16 cellular contexts compared by ENCODE assay signal in the genomic region with DNA sequence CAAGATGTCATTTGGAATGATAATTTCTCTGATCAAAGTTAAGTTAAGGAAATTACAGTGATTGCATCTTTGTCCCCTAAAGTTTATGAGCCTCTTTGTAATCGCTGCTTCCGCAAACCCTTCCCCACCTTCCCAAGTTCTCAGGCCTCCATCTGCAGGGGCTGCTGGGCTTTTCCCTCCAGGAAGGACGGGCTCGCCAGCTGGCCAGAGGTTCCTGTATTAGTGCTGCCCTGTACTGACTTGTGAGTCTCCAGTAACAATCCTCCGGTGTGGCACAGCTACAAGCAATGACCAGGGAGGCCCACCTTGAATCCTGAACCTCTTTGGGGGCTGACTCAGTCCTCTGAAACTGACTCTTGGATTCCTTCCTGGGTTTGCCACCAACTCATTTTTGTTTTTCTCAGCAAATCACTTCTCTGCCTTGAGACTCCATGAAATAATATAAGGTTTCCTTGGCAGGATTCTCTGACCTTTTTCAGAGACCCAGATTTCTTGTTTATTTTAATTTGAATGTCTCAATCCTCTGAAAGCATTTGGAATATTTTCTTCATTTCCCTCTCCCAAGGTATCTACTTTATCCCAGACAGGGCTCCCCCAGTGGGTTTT.
A peak's percentile ranks its signal among the peaks of the same experiment; 100 is the strongest.
DNase-seq lines count a peak whose midpoint lies in the region; ATAC-seq and TF ChIP-seq lines count a peak whose summit lies in the region.
"Had no signal": no experiment of that assay in that cellular context is flagged by ENCODE, and none has a peak within 500 bp of the region (broad histone marks: within the 10 kb centered on the region; RNA-seq: fewer than 3 reads in every experiment).

No MANE protein-coding gene starts in this region.

- ATAC-seq in effector memory CD8-positive, alpha-beta T cell (replicated peaks) = no peak
- ATAC-seq: gastrocnemius medialis, left lobe of liver had no signal

- DNase-seq in ascending aorta (ENCODE audit: low spot score in 2 of 2) (no peak), hepatocyte (ENCODE audit: low spot score) (no peak), sigmoid colon (peak; percentile 71), Ammon's horn (ENCODE audit: low spot score) (no peak), erythroblast (lab: John Stamatoyannopoulos, UW) (no peak), amniotic stem cell (lab: John Stamatoyannopoulos, UW) (no peak)
- no peak for DNase-seq in effector memory CD8-positive, alpha-beta T cell
- DNase-seq: ACHN; activated CD4-positive, alpha-beta T cell treated with anti-CD3 and anti-CD28 coated beads, Interleukin-2, amount 10 ng/mL, durations not matched to agents 7 days and 5 days; activated effector memory CD4-positive, alpha-beta T cell treated with Interleukin-2 at 50 U/mL for 16 hours; gastrocnemius medialis; NCI-H345; OCI-M1 had no signal

- no peaks in the 10 kb centered on the region for H3K27me3 Mint-ChIP-seq in effector memory CD8-positive, alpha-beta T cell
- H3K27me3 Mint-ChIP-seq: activated CD4-positive, alpha-beta T cell treated with anti-CD3 and anti-CD28 coated beads, Interleukin-2, amount 10 ng/mL, durations not matched to agents 7 days and 5 days had no signal

- no peaks in the 10 kb centered on the region for H3K27me3 ChIP-seq in ACC112 (ENCODE audit: insufficient read depth, low read length)
- no peaks in the 10 kb centered on the region for H3K27me3 ChIP-seq in ascending aorta
- no peaks in the 10 kb centered on the region for H3K27me3 ChIP-seq in hepatocyte
- no peaks in the 10 kb centered on the region for H3K27me3 ChIP-seq in sigmoid colon
- H3K27me3 ChIP-seq: gastrocnemius medialis, tibial nerve had no signal

- H3K36me3 ChIP-seq in ACC112 (ENCODE audit: insufficient read depth, low read length) = no peaks in the 10 kb centered on the region
- no peaks in the 10 kb centered on the region for H3K36me3 ChIP-seq in ascending aorta
- H3K36me3 ChIP-seq in hepatocyte (replicated peaks; ENCODE audit: insufficient read depth, low read depth) = no peaks in the 10 kb centered on the region
- no peaks in the 10 kb centered on the region for H3K36me3 ChIP-seq in sigmoid colon
- H3K36me3 ChIP-seq: gastrocnemius medialis, tibial nerve had no signal

- no peaks in the 10 kb centered on the region for H3K9me3 ChIP-seq in ascending aorta
- H3K9me3 ChIP-seq in hepatocyte (ENCODE audit: low read depth) = no peaks in the 10 kb centered on the region
- H3K9me3 ChIP-seq in sigmoid colon = no peaks in the 10 kb centered on the region
- H3K9me3 ChIP-seq: gastrocnemius medialis, tibial nerve had no signal

- intact Hi-C loops in ascending aorta (cut with DNase I) (loop anchor here (2.0 to 5.0 kb wide), 3 partner anchors 17 to 153 kb away; no protein-coding TSS in a partner anchor), sigmoid colon (cut with DNase I) (loop anchor here (5.0 to 10.0 kb wide), 4 partner anchors 53 to 398 kb away; a partner anchor contains a TSS)

- H3K4me1 ChIP-seq in ACC112 (ENCODE audit: control insufficient read depth, insufficient read depth, low read length, unreplicated experiment) = peaks cover 65% of the 10 kb centered on the region
- peaks cover 22 to 67% of the 10 kb centered on the region in 2 donors for H3K4me1 ChIP-seq in ascending aorta
- H3K4me1 ChIP-seq in hepatocyte (ENCODE audit: insufficient read depth) = peaks cover 60% of the 10 kb centered on the region
- peaks cover 0 to 92% (median 73%) of the 10 kb centered on the region in 4 donors for H3K4me1 ChIP-seq in sigmoid colon

- no peaks in the 10 kb centered on the region for H3K36me3 Mint-ChIP-seq in effector memory CD8-positive, alpha-beta T cell (ENCODE audit: insufficient read depth)

- no peak overlapping the region for H2AFZ ChIP-seq in ACC112 (ENCODE audit: low read length, unreplicated experiment)
- no peak overlapping the region for H2AFZ ChIP-seq in hepatocyte

- TF ChIP-seq EP300 in sigmoid colon (IDR thresholded peaks at IDR 0.05) = no peak

- H3K9me2 ChIP-seq in hepatocyte (replicated peaks; ENCODE audit: insufficient read depth) = no peaks in the 10 kb centered on the region

- peaks cover 0 to 3% of the 10 kb centered on the region in 2 donors for H3K4me1 Mint-ChIP-seq in effector memory CD8-positive, alpha-beta T cell (ENCODE audit: low read depth in 2 of 2)
- H3K4me1 Mint-ChIP-seq: activated CD4-positive, alpha-beta T cell treated with anti-CD3 and anti-CD28 coated beads, Interleukin-2, amount 10 ng/mL, durations not matched to agents 7 days and 5 days had no signal

- whole genome bisulfite sequencing in hepatocyte (ENCODE audit: low lambda C conversion rate, missing lambda C conversion rate) = 79% methylated on average over 5 of the region's 5 CpGs
- 74 to 83% methylated on average over 5 of the region's 5 CpGs for WGBS in sigmoid colon, 2 donors

- H3K4me3 ChIP-seq in ACC112 (ENCODE audit: low read depth, low read length) (no peak overlapping the region), ascending aorta (no peak overlapping the region), hepatocyte (no peak overlapping the region), sigmoid colon (no peak overlapping the region)
- H3K4me3 ChIP-seq: gastrocnemius medialis, tibial nerve had no signal

- H3K4me2 ChIP-seq in hepatocyte = no peak overlapping the region

- H3K27ac Mint-ChIP-seq in effector memory CD8-positive, alpha-beta T cell = peak overlapping the region in 1 of 2 donors; percentile 32

- TF ChIP-seq POLR2A in sigmoid colon (IDR thresholded peaks at IDR 0.05) (no peak), erythroblast (IDR thresholded peaks at IDR 0.05; ENCODE audit: low read length) (no peak)

- no peaks in the 10 kb centered on the region for H4K20me1 ChIP-seq in hepatocyte (ENCODE audit: insufficient read depth, poor library complexity, severe bottlenecking)

- H3K4me3 Mint-ChIP-seq in effector memory CD8-positive, alpha-beta T cell = no peak overlapping the region
- H3K4me3 Mint-ChIP-seq: activated CD4-positive, alpha-beta T cell treated with anti-CD3 and anti-CD28 coated beads, Interleukin-2, amount 10 ng/mL, durations not matched to agents 7 days and 5 days had no signal

- TF ChIP-seq CTCF in ascending aorta (IDR thresholded peaks at IDR 0.05) (peak in 1 of 3 experiments; percentile 6), hepatocyte (IDR thresholded peaks at IDR 0.05; ENCODE audit: poor library complexity) (no peak), sigmoid colon (IDR thresholded peaks at IDR 0.05) (no peak)

- H3K27ac ChIP-seq in ACC112 (ENCODE audit: low read depth, low read length) (peak overlapping the region; percentile 9; the same call in 1 of the 2 replicates), ascending aorta (peak overlapping the region; percentile 85 to 91), hepatocyte (peak overlapping the region; percentile 84), sigmoid colon (peak overlapping the region; percentile 65 to 77 (median 75))

- H3K79me2 ChIP-seq in ACC112 (ENCODE audit: control insufficient read depth, insufficient read depth, low read length, unreplicated experiment) (no peaks in the 10 kb centered on the region), hepatocyte (no peaks in the 10 kb centered on the region)

- H3K9me3 Mint-ChIP-seq in effector memory CD8-positive, alpha-beta T cell = no peaks in the 10 kb centered on the region
- H3K9me3 Mint-ChIP-seq: activated CD4-positive, alpha-beta T cell treated with anti-CD3 and anti-CD28 coated beads, Interleukin-2, amount 10 ng/mL, durations not matched to agents 7 days and 5 days had no signal

Comparison
In these comparisons a context has a peak if more than half of its experiments do, and no peak if none do; other contexts are left out.
1. H3K27ac ChIP-seq: peak in every context shown above with its lines; median percentile 88 in ascending aorta; 84 in hepatocyte; 75 in sigmoid colon; 9 in ACC112.